In the genomic region with DNA sequence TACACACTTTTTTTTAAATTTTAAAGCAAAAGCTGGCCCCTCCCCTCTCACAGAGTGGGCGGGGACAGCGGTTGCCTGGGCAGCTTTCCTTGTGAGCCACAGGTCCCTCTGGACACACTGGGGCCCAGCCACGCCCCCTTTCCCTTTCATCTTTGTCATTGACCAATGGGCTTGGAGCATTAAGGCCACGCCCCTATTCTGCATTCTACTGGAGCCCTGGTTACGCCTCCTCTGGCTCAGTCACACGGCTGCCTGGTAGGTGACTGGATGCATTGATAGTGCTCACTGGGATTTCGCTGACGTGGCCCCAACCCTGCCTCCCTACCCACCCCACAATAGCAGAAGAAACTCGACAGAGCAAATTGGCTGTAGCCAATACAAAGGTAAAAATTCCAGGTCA, we compare ENCODE assay signal across 16 cellular contexts.
A peak's percentile ranks its signal among the peaks of the same experiment; 100 is the strongest.
DNase-seq lines count a peak whose midpoint lies in the region; ATAC-seq and TF ChIP-seq lines count a peak whose summit lies in the region.
"Had no signal": no experiment of that assay in that cellular context is flagged by ENCODE, and none has a peak within 500 bp of the region (broad histone marks: within the 10 kb centered on the region; RNA-seq: fewer than 3 reads in every experiment).

No MANE protein-coding gene starts in this region.

- no peak for ATAC-seq in WTC11
- ATAC-seq in HG03342 (IDR thresholded peaks at IDR 0.05; ENCODE audit: unreplicated experiment): no peak
- ATAC-seq in right lobe of liver: no peak
- ATAC-seq: stimulated activated naive B cell treated with anti-CD40 and anti-IgM and Interleukin-4, amounts not matched to agents 10 μg/mL and 1 μg/mL and 100 μg/mL, for 72 hours had no signal

- peaks cover 6% of the 10 kb centered on the region; the same call in 1 of the 2 replicates for H3K4me1 Mint-ChIP-seq in WTC11
- H3K4me1 Mint-ChIP-seq in T-helper 2 cell treated with Interferon-gamma antibody and Interleukin-4, amounts not matched to agents 5 μg/mL and 100 μg/mL, for 36 hours (ENCODE audit: low read depth): no peaks in the 10 kb centered on the region
- H3K4me1 Mint-ChIP-seq: stimulated activated naive B cell treated with anti-CD40 and anti-IgM and Interleukin-4, amounts not matched to agents 10 μg/mL and 1 μg/mL and 100 μg/mL, for 72 hours had no signal

- POLR2A ChIA-PET in WTC11 (lab: Charles Lee): no interaction called here

- CTCF ChIA-PET in WTC11 (lab: Charles Lee): no interaction called here

- intact Hi-C loops in right lobe of liver (cut with DNase I): no loop called here

- H3K27me3 ChIP-seq in Karpas-422 (ENCODE audit: low read length) (no peaks in the 10 kb centered on the region), right lobe of liver (no peaks in the 10 kb centered on the region)
- H3K27me3 ChIP-seq: colonic mucosa, uterus had no signal

- H3K36me3 ChIP-seq in Karpas-422 (ENCODE audit: insufficient read depth, low read length) (no peaks in the 10 kb centered on the region), right lobe of liver (no peaks in the 10 kb centered on the region)
- H3K36me3 ChIP-seq: colonic mucosa, uterus had no signal

- no peak overlapping the region for H3K4me2 ChIP-seq in Karpas-422 (ENCODE audit: low read depth, low read length, poor library complexity, severe bottlenecking)

- H3K27ac ChIP-seq in Karpas-422 (ENCODE audit: low read length) (no peak overlapping the region), right lobe of liver (no peak overlapping the region)
- H3K27ac ChIP-seq: colonic mucosa, epithelial cell of prostate, uterus had no signal

- no peak overlapping the region for H3K27ac Mint-ChIP-seq in WTC11
- H3K27ac Mint-ChIP-seq in T-helper 2 cell treated with Interferon-gamma antibody and Interleukin-4, amounts not matched to agents 5 μg/mL and 100 μg/mL, for 36 hours: no peak overlapping the region
- H3K27ac Mint-ChIP-seq: stimulated activated naive B cell treated with anti-CD40 and anti-IgM and Interleukin-4, amounts not matched to agents 10 μg/mL and 1 μg/mL and 100 μg/mL, for 72 hours had no signal

- TF ChIP-seq CTCF in WTC11 (IDR thresholded peaks at IDR 0.05) (no peak), right lobe of liver (IDR thresholded peaks at IDR 0.05) (no peak)

- H3K4me3 ChIP-seq in Karpas-422 (ENCODE audit: low read length): no peak overlapping the region
- no peak overlapping the region for H3K4me3 ChIP-seq in right lobe of liver
- H3K4me3 ChIP-seq: colonic mucosa, uterus had no signal

- H3K9me3 ChIP-seq in Karpas-422 (ENCODE audit: low read length) (no peaks in the 10 kb centered on the region), right lobe of liver (no peaks in the 10 kb centered on the region)
- H3K9me3 ChIP-seq: colonic mucosa, uterus had no signal

- no peak for TF ChIP-seq POLR2A in right lobe of liver (IDR thresholded peaks at IDR 0.05)

- no peaks in the 10 kb centered on the region for H3K9me2 ChIP-seq in Karpas-422 (replicated peaks; ENCODE audit: insufficient read depth, low read length)

- H3K9me3 Mint-ChIP-seq in WTC11: no peaks in the 10 kb centered on the region
- no peaks in the 10 kb centered on the region for H3K9me3 Mint-ChIP-seq in T-helper 2 cell treated with Interferon-gamma antibody and Interleukin-4, amounts not matched to agents 5 μg/mL and 100 μg/mL, for 36 hours

- no peak overlapping the region for H3K4me3 Mint-ChIP-seq in WTC11
- H3K4me3 Mint-ChIP-seq in T-helper 2 cell treated with Interferon-gamma antibody and Interleukin-4, amounts not matched to agents 5 μg/mL and 100 μg/mL, for 36 hours: no peak overlapping the region
- H3K4me3 Mint-ChIP-seq: stimulated activated naive B cell treated with anti-CD40 and anti-IgM and Interleukin-4, amounts not matched to agents 10 μg/mL and 1 μg/mL and 100 μg/mL, for 72 hours had no signal

- H3K4me1 ChIP-seq in Karpas-422 (ENCODE audit: low read length): no peaks in the 10 kb centered on the region
- H3K4me1 ChIP-seq in right lobe of liver: no peaks in the 10 kb centered on the region
- H3K4me1 ChIP-seq: colonic mucosa, uterus had no signal

- 72% methylated on average over 4 of the region's 9 CpGs for WGBS in right lobe of liver (ENCODE audit: insufficient coverage, low coverage, low lambda C conversion rate, missing lambda C conversion rate)

- H3K79me2 ChIP-seq in Karpas-422 (ENCODE audit: low read length): no peaks in the 10 kb centered on the region

- no peaks in the 10 kb centered on the region for H3K36me3 Mint-ChIP-seq in WTC11
- no peaks in the 10 kb centered on the region for H3K36me3 Mint-ChIP-seq in T-helper 2 cell treated with Interferon-gamma antibody and Interleukin-4, amounts not matched to agents 5 μg/mL and 100 μg/mL, for 36 hours (ENCODE audit: low read depth)

- no peak overlapping the region for H3K9ac ChIP-seq in Karpas-422 (ENCODE audit: low read length)

- H4K20me1 ChIP-seq in Karpas-422 (ENCODE audit: insufficient read depth, low read depth, low read length): no peaks in the 10 kb centered on the region

- H2AFZ ChIP-seq in Karpas-422 (ENCODE audit: low read length): no peak overlapping the region

- DNase-seq in A172 (ENCODE audit: low spot score): peak; percentile 46
- peak; percentile 11 for DNase-seq in COR-L47 (lab: John Stamatoyannopoulos, UW)
- peak; percentile 61 for DNase-seq in Karpas-422
- DNase-seq in WTC11 (ENCODE audit: low spot score): peak; percentile 76
- DNase-seq in right lobe of liver: no peak
- DNase-seq in GF-D8 (lab: John Stamatoyannopoulos, UW): no peak
- DNase-seq in T-helper 2 cell treated with Interferon-gamma antibody and Interleukin-4, amounts not matched to agents 5 μg/mL and 100 μg/mL, for 36 hours (ENCODE audit: low spot score): no peak
- DNase-seq: activated gamma-delta T cell; colonic mucosa; NCI-H2029 treated with DMSO at 0.1 percent for 48 hours; occipital lobe; SHP77; stimulated activated naive B cell treated with anti-CD40 and anti-IgM and Interleukin-4, amounts not matched to agents 10 μg/mL and 1 μg/mL and 100 μg/mL, for 72 hours; uterus had no signal

- H3K27me3 Mint-ChIP-seq in WTC11 (ENCODE audit: low read depth): no peaks in the 10 kb centered on the region
- peaks cover 6% of the 10 kb centered on the region for H3K27me3 Mint-ChIP-seq in T-helper 2 cell treated with Interferon-gamma antibody and Interleukin-4, amounts not matched to agents 5 μg/mL and 100 μg/mL, for 36 hours (ENCODE audit: low read depth)

TF ChIP-seq in WTC11, 78 proteins besides CTCF, POLR2A, EP300 and RAD21 (continues in another document):
- TF ChIP-seq NR2C2 (CRISPR knock-in tag; IDR thresholded peaks at IDR 0.05) (no peak), TP53 (CRISPR knock-in tag; IDR thresholded peaks at IDR 0.05) (no peak), ZBTB21 (CRISPR knock-in tag; IDR thresholded peaks at IDR 0.05; ENCODE audit: borderline replicate concordance) (no peak)
- TF ChIP-seq, protein P1, sequence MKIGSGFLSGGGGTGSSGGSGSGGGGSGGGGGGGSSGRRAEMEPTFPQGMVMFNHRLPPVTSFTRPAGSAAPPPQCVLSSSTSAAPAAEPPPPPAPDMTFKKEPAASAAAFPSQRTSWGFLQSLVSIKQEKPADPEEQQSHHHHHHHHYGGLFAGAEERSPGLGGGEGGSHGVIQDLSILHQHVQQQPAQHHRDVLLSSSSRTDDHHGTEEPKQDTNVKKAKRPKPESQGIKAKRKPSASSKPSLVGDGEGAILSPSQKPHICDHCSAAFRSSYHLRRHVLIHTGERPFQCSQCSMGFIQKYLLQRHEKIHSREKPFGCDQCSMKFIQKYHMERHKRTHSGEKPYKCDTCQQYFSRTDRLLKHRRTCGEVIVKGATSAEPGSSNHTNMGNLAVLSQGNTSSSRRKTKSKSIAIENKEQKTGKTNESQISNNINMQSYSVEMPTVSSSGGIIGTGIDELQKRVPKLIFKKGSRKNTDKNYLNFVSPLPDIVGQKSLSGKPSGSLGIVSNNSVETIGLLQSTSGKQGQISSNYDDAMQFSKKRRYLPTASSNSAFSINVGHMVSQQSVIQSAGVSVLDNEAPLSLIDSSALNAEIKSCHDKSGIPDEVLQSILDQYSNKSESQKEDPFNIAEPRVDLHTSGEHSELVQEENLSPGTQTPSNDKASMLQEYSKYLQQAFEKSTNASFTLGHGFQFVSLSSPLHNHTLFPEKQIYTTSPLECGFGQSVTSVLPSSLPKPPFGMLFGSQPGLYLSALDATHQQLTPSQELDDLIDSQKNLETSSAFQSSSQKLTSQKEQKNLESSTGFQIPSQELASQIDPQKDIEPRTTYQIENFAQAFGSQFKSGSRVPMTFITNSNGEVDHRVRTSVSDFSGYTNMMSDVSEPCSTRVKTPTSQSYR (CRISPR knock-in tag; IDR thresholded peaks at IDR 0.05): no peak
- TF ChIP-seq, protein P2, sequence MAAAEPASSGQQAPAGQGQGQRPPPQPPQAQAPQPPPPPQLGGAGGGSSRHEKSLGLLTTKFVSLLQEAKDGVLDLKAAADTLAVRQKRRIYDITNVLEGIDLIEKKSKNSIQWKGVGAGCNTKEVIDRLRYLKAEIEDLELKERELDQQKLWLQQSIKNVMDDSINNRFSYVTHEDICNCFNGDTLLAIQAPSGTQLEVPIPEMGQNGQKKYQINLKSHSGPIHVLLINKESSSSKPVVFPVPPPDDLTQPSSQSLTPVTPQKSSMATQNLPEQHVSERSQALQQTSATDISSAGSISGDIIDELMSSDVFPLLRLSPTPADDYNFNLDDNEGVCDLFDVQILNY (CRISPR knock-in tag; IDR thresholded peaks at IDR 0.05): no peak
- TF ChIP-seq, protein P3, sequence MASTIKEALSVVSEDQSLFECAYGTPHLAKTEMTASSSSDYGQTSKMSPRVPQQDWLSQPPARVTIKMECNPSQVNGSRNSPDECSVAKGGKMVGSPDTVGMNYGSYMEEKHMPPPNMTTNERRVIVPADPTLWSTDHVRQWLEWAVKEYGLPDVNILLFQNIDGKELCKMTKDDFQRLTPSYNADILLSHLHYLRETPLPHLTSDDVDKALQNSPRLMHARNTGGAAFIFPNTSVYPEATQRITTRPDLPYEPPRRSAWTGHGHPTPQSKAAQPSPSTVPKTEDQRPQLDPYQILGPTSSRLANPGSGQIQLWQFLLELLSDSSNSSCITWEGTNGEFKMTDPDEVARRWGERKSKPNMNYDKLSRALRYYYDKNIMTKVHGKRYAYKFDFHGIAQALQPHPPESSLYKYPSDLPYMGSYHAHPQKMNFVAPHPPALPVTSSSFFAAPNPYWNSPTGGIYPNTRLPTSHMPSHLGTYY (CRISPR knock-in tag; IDR thresholded peaks at IDR 0.05): no peak
- TF ChIP-seq, protein P4, sequence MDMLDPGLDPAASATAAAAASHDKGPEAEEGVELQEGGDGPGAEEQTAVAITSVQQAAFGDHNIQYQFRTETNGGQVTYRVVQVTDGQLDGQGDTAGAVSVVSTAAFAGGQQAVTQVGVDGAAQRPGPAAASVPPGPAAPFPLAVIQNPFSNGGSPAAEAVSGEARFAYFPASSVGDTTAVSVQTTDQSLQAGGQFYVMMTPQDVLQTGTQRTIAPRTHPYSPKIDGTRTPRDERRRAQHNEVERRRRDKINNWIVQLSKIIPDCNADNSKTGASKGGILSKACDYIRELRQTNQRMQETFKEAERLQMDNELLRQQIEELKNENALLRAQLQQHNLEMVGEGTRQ (CRISPR knock-in tag; IDR thresholded peaks at IDR 0.05): no peak

Comparison
In these comparisons a context has a peak if more than half of its experiments do, and no peak if none do; other contexts are left out.
1. DNase-seq: peak in A172 (single experiment), COR-L47 (single experiment), Karpas-422 (single experiment) and WTC11 (single experiment); none in right lobe of liver (0 of 3), GF-D8 (single experiment) and T-helper 2 cell treated with Interferon-gamma antibody and Interleukin-4, amounts not matched to agents 5 μg/mL and 100 μg/mL, for 36 hours (single experiment).